ENCODE assay signal across 1 cellular context in genomic region chr7:18552943-18553584, GRCh38.
TF ChIP-seq lines count a peak whose summit lies in the region.

No MANE protein-coding gene starts in this region.

TF ChIP-seq in SK-N-SH treated with all-trans-retinoic acid at 6 μM for 48 hours, 23 proteins besides CTCF, POLR2A, EP300 and RAD21 (continued from another document):
- TF ChIP-seq ISL1 (CRISPR knock-in tag; IDR thresholded peaks at IDR 0.05), result no peak
- peak; percentile 27; the same call in 1 of the 2 replicates for TF ChIP-seq TSHZ2 (CRISPR knock-in tag; IDR thresholded peaks at IDR 0.05)
